29 cellular contexts compared by ENCODE assay signal in genomic region chr22:40407021-40407761, GRCh38. TPM values are rescaled to one million over a fixed set of nuclear protein-coding genes. Genes with fewer than 3 reads are reported as not detected.
A peak's percentile ranks its signal among the peaks of the same experiment; 100 is the strongest.
DNase-seq lines count a peak whose midpoint lies in the region; ATAC-seq and TF ChIP-seq lines count a peak whose summit lies in the region.
"Had no signal": no experiment of that assay in that cellular context is flagged by ENCODE, and none has a peak within 500 bp of the region (broad histone marks: within the 10 kb centered on the region; RNA-seq: fewer than 3 reads in every experiment).

No MANE protein-coding gene starts in this region.

- ATAC-seq in left ventricle myocardium superior = no peak
- ATAC-seq in HG03521 (IDR thresholded peaks at IDR 0.05; ENCODE audit: unreplicated experiment) = no peak
- no peak for ATAC-seq in HG02759 (IDR thresholded peaks at IDR 0.05; ENCODE audit: unreplicated experiment)
- ATAC-seq: naive thymus-derived CD4-positive, alpha-beta T cell had no signal

- no peak for TF ChIP-seq CTCF in right atrium auricular region (IDR thresholded peaks at IDR 0.05)

- no peaks in the 10 kb centered on the region for H3K9me3 ChIP-seq in right atrium auricular region
- H3K9me3 ChIP-seq: BLaER1 treated with 17β-estradiol and CSF1 and Interleukin-3, amounts not matched to agents 10 nM and 100 nM; ovary had no signal

- intact Hi-C loops in left ventricle myocardium superior (cut with micrococcal nuclease) = no loop called here

- peak; percentile 30 for DNase-seq in left ventricle myocardium superior
- DNase-seq in right atrium auricular region (ENCODE audit: low spot score) = no peak
- DNase-seq in amniotic epithelial cell (ENCODE audit: low read depth) = peak; percentile 14
- peak; percentile 77 for DNase-seq in mesenteric fat pad (ENCODE audit: low spot score)
- no peak for DNase-seq in NCI-H2029 treated with DMSO at 0.1 percent for 48 hours (lab: John Stamatoyannopoulos, UW)
- DNase-seq: activated CD4-positive, alpha-beta T cell treated with anti-CD3 and anti-CD28 coated beads for 1 hour; activated CD8-positive, alpha-beta memory T cell treated with anti-CD3 and anti-CD28 coated beads for 24 hours; activated naive CD4-positive, alpha-beta T cell treated with Interleukin-2 at 50 U/mL for 16 hours; central memory CD4-positive, alpha-beta T cell; dermis blood vessel endothelial cell; DND-41; GM23248; hippocampal formation; immature natural killer cell; midbrain; naive thymus-derived CD4-positive, alpha-beta T cell; NCI-H1436; NCI-H2107; ovary; retina; RPMI8226; stimulated activated CD4-positive, alpha-beta T cell treated with anti-CD3 and anti-CD28 coated beads, Interleukin-2, amount 100 ng/mL, for 24 hours; trophoblast cell had no signal

- no peaks in the 10 kb centered on the region for H3K4me1 ChIP-seq in right atrium auricular region

- H3K4me3 ChIP-seq in right atrium auricular region = no peak overlapping the region
- H3K4me3 ChIP-seq: BLaER1 treated with 17β-estradiol and CSF1 and Interleukin-3, amounts not matched to agents 10 nM and 100 nM; GM23248; ovary; SK-N-MC; smooth muscle cell had no signal

- H3K27ac ChIP-seq in right atrium auricular region = no peak overlapping the region
- H3K27ac ChIP-seq: GM23248, KMS-11, ovary, SK-N-MC had no signal

- H3K36me3 ChIP-seq in right atrium auricular region = peaks cover 96% of the 10 kb centered on the region
- H3K36me3 ChIP-seq: ovary had no signal

- no peaks in the 10 kb centered on the region for H3K27me3 ChIP-seq in right atrium auricular region
- H3K27me3 ChIP-seq: BLaER1 treated with 17β-estradiol and CSF1 and Interleukin-3, amounts not matched to agents 10 nM and 100 nM; ovary had no signal

RNA-seq across cellular contexts. Expression of gene SGSM3, which starts 36.8 kb away (rescaled TPM):
- total RNA-seq in left ventricle myocardium superior = 40.8 TPM
- 10 to 100 TPM; 29.0 to 36.3 TPM for total RNA-seq in right atrium auricular region
- 38.6 TPM for total RNA-seq in mesenteric fat pad

Comparison
In these comparisons a context has a peak if more than half of its experiments do, and no peak if none do; other contexts are left out.
1. DNase-seq: peak in left ventricle myocardium superior (single experiment), amniotic epithelial cell (single experiment) and mesenteric fat pad (single experiment); none in right atrium auricular region (single experiment) and NCI-H2029 treated with DMSO at 0.1 percent for 48 hours (single experiment).